Comparison of ENCODE assay signal across 24 cellular contexts in genomic region chr16:64238576-64238975, GRCh38.
DNase-seq lines count a peak whose midpoint lies in the region; ATAC-seq, FAIRE-seq and TF ChIP-seq lines count a peak whose summit lies in the region.
"Had no signal": no experiment of that assay in that cellular context is flagged by ENCODE, and none has a peak within 500 bp of the region (broad histone marks: within the 10 kb centered on the region; RNA-seq: fewer than 3 reads in every experiment).

No MANE protein-coding gene starts in this region.

- H3K4me3 ChIP-seq in RWPE2 (ENCODE audit: severe bottlenecking), result no peak overlapping the region
- no peak overlapping the region for H3K4me3 ChIP-seq in fibroblast of the aortic adventitia (ENCODE audit: low read depth, low read length)
- H3K4me3 ChIP-seq: BLaER1 treated with 17β-estradiol and CSF1 and Interleukin-3, amounts not matched to agents 10 nM and 100 nM; heart left ventricle; right atrium auricular region had no signal

- no peaks in the 10 kb centered on the region for H3K9me3 ChIP-seq in RWPE2 (ENCODE audit: severe bottlenecking)
- H3K9me3 ChIP-seq: BLaER1 treated with 17β-estradiol and CSF1 and Interleukin-3, amounts not matched to agents 10 nM and 100 nM; right atrium auricular region had no signal

- no peak overlapping the region for H3K27ac ChIP-seq in RWPE2 (ENCODE audit: poor library complexity, severe bottlenecking)
- H3K27ac ChIP-seq: BLaER1 treated with 17β-estradiol and CSF1 and Interleukin-3, amounts not matched to agents 10 nM and 100 nM; heart left ventricle; right atrium auricular region had no signal

- DNase-seq in A172 (ENCODE audit: low spot score) (peak; percentile 1), GM04503 (ENCODE audit: low read depth) (peak; percentile 69), RWPE2 (ENCODE audit: low spot score) (no peak), fibroblast of the aortic adventitia (ENCODE audit: low read depth) (peak; percentile 12), GM12892 (ENCODE audit: insufficient read length) (no peak)
- DNase-seq: 8988T; activated CD4-positive, alpha-beta T cell treated with anti-CD3 and anti-CD28 coated beads, Interleukin-2, amount 10 ng/mL, durations not matched to agents 24 days and 14 days; effector memory CD4-positive, alpha-beta T cell; heart left ventricle; naive thymus-derived CD8-positive, alpha-beta T cell; NCI-H1105 treated with DMSO at 0.1 percent for 48 hours; NCI-H2081 treated with DMSO at 0.1 percent for 48 hours; NCI-H446; OCI-M1; stimulated activated naive CD8-positive, alpha-beta T cell treated with anti-CD3 and anti-CD28 coated beads, Interleukin-15, amount 100 ng/mL, for 72 hours; T-cell; trophoblast cell had no signal

- TF ChIP-seq POLR2A in GM12892 (IDR thresholded peaks at IDR 0.05; ENCODE audit: low read depth, low read length), result no peak

- no peaks in the 10 kb centered on the region for H3K4me1 ChIP-seq in RWPE2 (ENCODE audit: insufficient read depth, poor library complexity, severe bottlenecking)
- H3K4me1 ChIP-seq: BLaER1 treated with 17β-estradiol and CSF1 and Interleukin-3, amounts not matched to agents 10 nM and 100 nM; right atrium auricular region had no signal

- H3K36me3 ChIP-seq in RWPE2 (ENCODE audit: low read depth), result no peaks in the 10 kb centered on the region
- H3K36me3 ChIP-seq: BLaER1 treated with 17β-estradiol and CSF1 and Interleukin-3, amounts not matched to agents 10 nM and 100 nM; heart left ventricle; right atrium auricular region had no signal

- H3K27me3 ChIP-seq in RWPE2 (ENCODE audit: insufficient read depth, poor library complexity, severe bottlenecking), result peaks cover 6% of the 10 kb centered on the region
- H3K27me3 ChIP-seq: BLaER1 treated with 17β-estradiol and CSF1 and Interleukin-3, amounts not matched to agents 10 nM and 100 nM; heart left ventricle; right atrium auricular region had no signal

- ATAC-seq in RWPE2 (ENCODE audit: low read depth), result peak; percentile 40; the same call in 1 of the 3 replicates
- ATAC-seq in HG03097 (IDR thresholded peaks at IDR 0.05; ENCODE audit: low FRiP score, unreplicated experiment), result no peak
- ATAC-seq in GM19023 (IDR thresholded peaks at IDR 0.05; ENCODE audit: unreplicated experiment), result no peak
- ATAC-seq in GM18520 (IDR thresholded peaks at IDR 0.05; ENCODE audit: unreplicated experiment), result no peak
- ATAC-seq: esophagus mucosa; HCT116; heart left ventricle; naive thymus-derived CD8-positive, alpha-beta T cell; stimulated activated naive CD8-positive, alpha-beta T cell treated with anti-CD3 and anti-CD28 coated beads, Interleukin-15, amount 100 ng/mL, for 72 hours; T-cell had no signal

- TF ChIP-seq CTCF in RWPE2 (IDR thresholded peaks at IDR 0.05; ENCODE audit: poor library complexity, severe bottlenecking) (no peak), fibroblast of the aortic adventitia (IDR thresholded peaks at IDR 0.05; ENCODE audit: insufficient read depth, low read length) (no peak)

- no peak for FAIRE-seq in GM12892 (lab: Jason Lieb, UNC)

Comparison
In these comparisons a context has a peak if more than half of its experiments do, and no peak if none do; other contexts are left out.
1. DNase-seq: peak in A172 (single experiment), GM04503 (single experiment) and fibroblast of the aortic adventitia (single experiment); none in RWPE2 (single experiment) and GM12892 (single experiment).